In genomic region chr7:22190736-22191135, GRCh38 we compare ENCODE assay signal across 20 cellular contexts.
DNase-seq lines count a peak whose midpoint lies in the region; ATAC-seq and TF ChIP-seq lines count a peak whose summit lies in the region.
"Had no signal": no experiment of that assay in that cellular context is flagged by ENCODE, and none has a peak within 500 bp of the region (broad histone marks: within the 10 kb centered on the region; RNA-seq: fewer than 3 reads in every experiment).

No MANE protein-coding gene starts in this region.

- no peak for ATAC-seq in GM21381 (IDR thresholded peaks at IDR 0.05; ENCODE audit: unreplicated experiment)

- peaks cover 33% of the 10 kb centered on the region for H3K36me3 ChIP-seq in WERI-Rb-1
- no peaks in the 10 kb centered on the region for H3K36me3 ChIP-seq in uterus
- H3K36me3 ChIP-seq: MG63 had no signal

- peaks cover 53% of the 10 kb centered on the region for H3K4me1 Mint-ChIP-seq in glutamatergic neuron (ENCODE audit: low read depth, unreplicated experiment)
- peaks cover 13% of the 10 kb centered on the region for H3K4me1 Mint-ChIP-seq in chondrocyte (ENCODE audit: low read depth)
- H3K4me1 Mint-ChIP-seq: CD14-positive monocyte, IgD-negative memory B cell had no signal

- peaks cover 31% of the 10 kb centered on the region for H3K27me3 Mint-ChIP-seq in glutamatergic neuron (ENCODE audit: unreplicated experiment)
- peaks cover 2% of the 10 kb centered on the region for H3K27me3 Mint-ChIP-seq in chondrocyte (ENCODE audit: low read depth)
- H3K27me3 Mint-ChIP-seq: IgD-negative memory B cell had no signal

- intact Hi-C loops in uterus (cut with DNase I; ENCODE audit: low total_unique reads), result no loop called here
- intact Hi-C loops in posterior vena cava (cut with DNase I), result no loop called here

- TF ChIP-seq POLR2A in uterus (IDR thresholded peaks at IDR 0.05), result no peak

- H3K27me3 ChIP-seq in WERI-Rb-1 (ENCODE audit: insufficient read depth, low read depth, severe bottlenecking) (no peaks in the 10 kb centered on the region), uterus (no peaks in the 10 kb centered on the region)
- H3K27me3 ChIP-seq: MG63, Peyer's patch had no signal

- H3K9me3 Mint-ChIP-seq in glutamatergic neuron (ENCODE audit: unreplicated experiment) (peaks cover 38% of the 10 kb centered on the region), chondrocyte (ENCODE audit: low read depth) (no peaks in the 10 kb centered on the region)
- H3K9me3 Mint-ChIP-seq: CD14-positive monocyte, IgD-negative memory B cell had no signal

- H3K27ac ChIP-seq in WERI-Rb-1 (peak overlapping the region; percentile 56), uterus (no peak overlapping the region)
- H3K27ac ChIP-seq: Peyer's patch had no signal

- H3K27ac Mint-ChIP-seq in glutamatergic neuron (ENCODE audit: unreplicated experiment) (peak overlapping the region; percentile 100), chondrocyte (ENCODE audit: unreplicated experiment) (no peak overlapping the region)
- H3K27ac Mint-ChIP-seq: CD14-positive monocyte, IgD-negative memory B cell had no signal

- TF ChIP-seq CTCF in WERI-Rb-1 (IDR thresholded peaks at IDR 0.05; ENCODE audit: low read depth, low read length) (no peak), glutamatergic neuron (IDR thresholded peaks at IDR 0.05; ENCODE audit: partially characterized antibody, unreplicated experiment) (no peak), uterus (IDR thresholded peaks at IDR 0.05) (no peak), chondrocyte (IDR thresholded peaks at IDR 0.05) (no peak)

- H3K4me3 ChIP-seq in WERI-Rb-1 (ENCODE audit: low read depth, low read length) (peak overlapping the region; percentile 67; the same call in 1 of the 2 replicates), uterus (no peak overlapping the region)
- H3K4me3 ChIP-seq: MG63, Peyer's patch had no signal

- H3K36me3 Mint-ChIP-seq in glutamatergic neuron (ENCODE audit: unreplicated experiment) (peaks cover 5% of the 10 kb centered on the region), chondrocyte (ENCODE audit: low read depth) (no peaks in the 10 kb centered on the region)
- H3K36me3 Mint-ChIP-seq: CD14-positive monocyte had no signal

- H3K4me3 Mint-ChIP-seq in glutamatergic neuron (ENCODE audit: unreplicated experiment), result peak overlapping the region; percentile 99
- H3K4me3 Mint-ChIP-seq in chondrocyte (ENCODE audit: unreplicated experiment), result no peak overlapping the region
- H3K4me3 Mint-ChIP-seq: CD14-positive monocyte, IgD-negative memory B cell had no signal

- H3K4me1 ChIP-seq in uterus, result no peaks in the 10 kb centered on the region
- H3K4me1 ChIP-seq: Peyer's patch had no signal

- DNase-seq in NCI-H2171 (lab: John Stamatoyannopoulos, UW), result peak; percentile 89
- peak; percentile 62 for DNase-seq in WERI-Rb-1
- peak; percentile 71 for DNase-seq in glutamatergic neuron
- no peak for DNase-seq in uterus
- DNase-seq in posterior vena cava (ENCODE audit: low spot score), result no peak
- no peak for DNase-seq in chondrocyte (ENCODE audit: low spot score)
- DNase-seq: AML-193; HCEC 1CT; Kasumi-1; MG63; NCI-H1092; NCI-H2107; NCI-H345; NCI-H526 treated with DMSO at 0.1 percent for 48 hours; NK-92 treated with Interleukin-12 subunit alpha and Interleukin-12 subunit beta, amount 100 ng/mL, for 24 hours; Peyer's patch; SW 1271 had no signal

- H3K9me3 ChIP-seq in WERI-Rb-1 (ENCODE audit: severe bottlenecking) (no peaks in the 10 kb centered on the region), uterus (no peaks in the 10 kb centered on the region)
- H3K9me3 ChIP-seq: MG63, Peyer's patch had no signal

Comparison
In these comparisons a context has a peak if more than half of its experiments do, and no peak if none do; other contexts are left out.
1. DNase-seq: peak in NCI-H2171 (single experiment), WERI-Rb-1 (single experiment) and glutamatergic neuron (single experiment); none in uterus (0 of 2), posterior vena cava (single experiment) and chondrocyte (single experiment).